ENCODE assay signal across 18 cellular contexts in the genomic region with DNA sequence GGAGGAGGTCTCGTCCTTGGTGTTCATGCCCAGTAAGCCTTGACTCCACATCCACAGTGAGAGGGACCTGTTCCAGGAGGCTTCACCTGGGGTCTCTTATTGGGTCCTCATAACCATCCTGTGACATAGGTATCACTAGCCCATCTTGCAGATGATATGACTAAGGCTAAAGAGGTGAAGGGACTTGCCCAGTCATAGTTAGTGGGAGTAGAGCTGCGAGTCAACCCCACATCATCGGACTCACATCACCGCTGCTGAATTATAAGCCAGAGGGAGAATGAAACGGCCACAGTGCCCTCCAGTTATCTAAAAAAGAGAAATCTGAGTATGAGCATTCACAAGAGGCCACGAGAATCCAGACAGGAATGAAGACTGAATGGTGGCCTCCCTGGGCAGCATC.
"Had no signal": no experiment of that assay in that cellular context is flagged by ENCODE, and none has a peak within 500 bp of the region (broad histone marks: within the 10 kb centered on the region; RNA-seq: fewer than 3 reads in every experiment).

No MANE protein-coding gene starts in this region.

- DNase-seq: activated CD4-positive, alpha-beta T cell treated with anti-CD3 and anti-CD28 coated beads for 1 hour; activated CD8-positive, alpha-beta T cell treated with anti-CD3 and anti-CD28 coated beads, Interleukin-2, amount 10 ng/mL, durations not matched to agents 7 days and 5 days; brain microvascular endothelial cell; cerebellar nuclear complex; dermis blood vessel endothelial cell; erythroblast; hippocampal formation; lower lobe of right lung; natural killer cell; nucleus accumbens; psoas muscle; right lobe of liver; SW 1271; trophoblast cell had no signal

- H3K27me3 Mint-ChIP-seq: activated naive CD8-positive, alpha-beta T cell; stimulated activated memory B cell treated with anti-CD40 and anti-IgM and Interleukin-4, amounts not matched to agents 10 μg/mL and 1 μg/mL and 100 μg/mL, for 72 hours had no signal

- H3K27me3 ChIP-seq: brain microvascular endothelial cell, right lobe of liver had no signal

- H3K36me3 ChIP-seq: brain microvascular endothelial cell, right lobe of liver had no signal

- ATAC-seq: activated CD8-positive, alpha-beta T cell treated with anti-CD3 and anti-CD28 coated beads, Interleukin-2, amount 10 ng/mL, durations not matched to agents 7 days and 5 days; lower lobe of right lung; natural killer cell; psoas muscle; right lobe of liver; stimulated activated memory B cell treated with anti-CD40 and anti-IgM and Interleukin-4, amounts not matched to agents 10 μg/mL and 1 μg/mL and 100 μg/mL, for 72 hours had no signal

- H3K4me1 Mint-ChIP-seq: stimulated activated memory B cell treated with anti-CD40 and anti-IgM and Interleukin-4, amounts not matched to agents 10 μg/mL and 1 μg/mL and 100 μg/mL, for 72 hours had no signal

- H3K36me3 Mint-ChIP-seq: natural killer cell had no signal

- H3K27ac ChIP-seq: brain microvascular endothelial cell, lower lobe of right lung, psoas muscle, right lobe of liver had no signal

- H3K27ac Mint-ChIP-seq: activated CD8-positive, alpha-beta T cell treated with anti-CD3 and anti-CD28 coated beads, Interleukin-2, amount 10 ng/mL, durations not matched to agents 7 days and 5 days; activated naive CD8-positive, alpha-beta T cell; activated T-helper 2 cell treated with anti-CD3 and anti-CD28 coated beads, Interferon-gamma antibody, Interleukin-2, Interleukin-4, amounts not matched to agents 10 μg/mL and 5 μg/mL and 100 μg/mL, durations not matched to agents 14 hours and 24 hours and 36 hours; natural killer cell; stimulated activated memory B cell treated with anti-CD40 and anti-IgM and Interleukin-4, amounts not matched to agents 10 μg/mL and 1 μg/mL and 100 μg/mL, for 72 hours had no signal

- H3K4me1 ChIP-seq: lower lobe of right lung, psoas muscle, right lobe of liver had no signal

- H3K4me3 ChIP-seq: lower lobe of right lung, psoas muscle, right lobe of liver had no signal

- H3K4me3 Mint-ChIP-seq: activated CD8-positive, alpha-beta T cell treated with anti-CD3 and anti-CD28 coated beads, Interleukin-2, amount 10 ng/mL, durations not matched to agents 7 days and 5 days; activated naive CD8-positive, alpha-beta T cell; natural killer cell; stimulated activated memory B cell treated with anti-CD40 and anti-IgM and Interleukin-4, amounts not matched to agents 10 μg/mL and 1 μg/mL and 100 μg/mL, for 72 hours; T-helper 2 cell treated with Interferon-gamma antibody and Interleukin-4, amounts not matched to agents 5 μg/mL and 100 μg/mL, for 36 hours had no signal

- H3K9me3 ChIP-seq: lower lobe of right lung, psoas muscle, right lobe of liver had no signal

- H3K9me3 Mint-ChIP-seq: activated T-helper 2 cell treated with anti-CD3 and anti-CD28 coated beads, Interferon-gamma antibody, Interleukin-2, Interleukin-4, amounts not matched to agents 10 μg/mL and 5 μg/mL and 100 μg/mL, durations not matched to agents 14 hours and 24 hours and 36 hours; natural killer cell; stimulated activated memory B cell treated with anti-CD40 and anti-IgM and Interleukin-4, amounts not matched to agents 10 μg/mL and 1 μg/mL and 100 μg/mL, for 72 hours; T-helper 2 cell treated with Interferon-gamma antibody and Interleukin-4, amounts not matched to agents 5 μg/mL and 100 μg/mL, for 36 hours had no signal
